9 cellular contexts compared by ENCODE assay signal in the genomic region with DNA sequence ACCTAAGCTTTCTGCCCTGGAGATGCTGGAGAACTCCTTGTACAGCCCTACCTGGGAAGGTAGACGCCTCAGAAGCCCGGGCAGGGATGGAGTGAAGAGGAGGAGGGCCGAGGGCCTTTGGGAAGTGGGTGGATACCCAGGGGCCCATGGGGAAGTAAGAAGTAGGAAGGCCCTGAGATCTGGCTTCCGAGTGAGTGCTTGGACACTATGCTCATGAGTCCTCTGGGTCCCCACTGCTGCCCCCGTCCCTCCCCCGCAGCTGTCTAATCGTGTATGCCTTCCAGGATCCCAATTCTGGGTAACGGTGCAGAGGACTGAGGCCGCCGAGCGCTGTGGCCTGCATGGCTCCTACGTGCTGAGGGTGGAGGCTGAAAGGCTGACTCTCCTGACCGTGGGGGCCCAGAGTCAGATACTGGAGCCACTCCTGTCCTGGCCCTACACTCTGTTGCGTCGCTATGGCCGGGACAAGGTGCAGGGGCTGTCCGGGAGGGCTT. TPM values are rescaled to one million over a fixed set of nuclear protein-coding genes. Genes with fewer than 3 reads are reported as not detected.
DNase-seq lines count a peak whose midpoint lies in the region; ATAC-seq and TF ChIP-seq lines count a peak whose summit lies in the region.
"Had no signal": no experiment of that assay in that cellular context is flagged by ENCODE, and none has a peak within 500 bp of the region (broad histone marks: within the 10 kb centered on the region; RNA-seq: fewer than 3 reads in every experiment).

No MANE protein-coding gene starts in this region.

- no peak for TF ChIP-seq POLR2A in upper lobe of left lung (IDR thresholded peaks at IDR 0.05)

- intact Hi-C loops in activated naive CD4-positive, alpha-beta T cell treated with anti-CD3 and anti-CD28 coated beads for 36 hours (cut with micrococcal nuclease): loop anchor here (2.0 kb wide), 2 partner anchors 49 to 279 kb away; partner anchors contain the start of genes HK2 and PCGF1
- intact Hi-C loops in mammary epithelial cell (cut with micrococcal nuclease): no loop called here

- BruUV-seq in mammary epithelial cell (replicated peaks; lab: Mats Ljungman, UMichigan): no TSS peak

- no peak overlapping the region for H3K27ac ChIP-seq in mammary epithelial cell (ENCODE audit: insufficient read depth, low read depth, low read length)
- no peak overlapping the region for H3K27ac ChIP-seq in mesodermal cell (ENCODE audit: low read depth, low read length, severe bottlenecking)
- peak overlapping the region; percentile 87 to 89 (median 88) for H3K27ac ChIP-seq in upper lobe of left lung

- dilution Hi-C loops in mammary epithelial cell (cut with HindIII; ENCODE audit: low sequenced_read_pairs): no loop called here

- DNase-seq in activated naive CD4-positive, alpha-beta T cell treated with anti-CD3 and anti-CD28 coated beads for 36 hours: no peak
- no peak for DNase-seq in activated naive CD4-positive, alpha-beta T cell (lab: John Stamatoyannopoulos, UW)
- DNase-seq in mammary epithelial cell (no peak), upper lobe of left lung (peak; percentile 61 to 79), UCSD-AML1 (lab: John Stamatoyannopoulos, UW; ENCODE audit: unreplicated experiment) (no peak)

- in situ Hi-C loops in mammary epithelial cell (cut with MboI; ENCODE audit: low sequenced_read_pairs in 2 of 2): no loop called here

- WGBS in mammary epithelial cell (ENCODE audit: low coverage, missing lambda C conversion rate): 97% methylated on average over 7 of the region's 17 CpGs
- 63 to 71% methylated on average over 15 of the region's 17 CpGs for WGBS in mesodermal cell (ENCODE audit: insufficient coverage in 2 of 2), 2 experiments
- WGBS in upper lobe of left lung, 2 donors: 52 to 69% methylated on average over 11 to 17 of the region's 17 CpGs

- H3K4me2 ChIP-seq in mammary epithelial cell (ENCODE audit: insufficient read depth, low read depth, low read length): peak overlapping the region; percentile 74

- no peaks in the 10 kb centered on the region for H3K9me3 Mint-ChIP-seq in activated naive CD4-positive, alpha-beta T cell treated with anti-CD3 and anti-CD28 coated beads for 36 hours

- H3K4me1 Mint-ChIP-seq in activated naive CD4-positive, alpha-beta T cell treated with anti-CD3 and anti-CD28 coated beads for 36 hours (ENCODE audit: low read depth): peaks cover 7% of the 10 kb centered on the region

- H3K4me1 ChIP-seq in mammary epithelial cell (ENCODE audit: insufficient read depth, low read length): peaks cover 16% of the 10 kb centered on the region
- H3K4me1 ChIP-seq in mesodermal cell (ENCODE audit: control insufficient read depth, insufficient read depth, low read length, poor library complexity, severe bottlenecking): peaks cover 10% of the 10 kb centered on the region
- peaks cover 11 to 25% (median 12%) of the 10 kb centered on the region in 4 donors for H3K4me1 ChIP-seq in upper lobe of left lung

- H3K27me3 Mint-ChIP-seq in activated naive CD4-positive, alpha-beta T cell treated with anti-CD3 and anti-CD28 coated beads for 36 hours (ENCODE audit: low read depth): peaks cover 12% of the 10 kb centered on the region

- H3K27ac Mint-ChIP-seq in activated naive CD4-positive, alpha-beta T cell treated with anti-CD3 and anti-CD28 coated beads for 36 hours: no peak overlapping the region

- no peak overlapping the region for H3K9ac ChIP-seq in mammary epithelial cell (ENCODE audit: insufficient read depth, low read length)

- ATAC-seq in upper lobe of left lung (ENCODE audit: low FRiP score in 2 of 2) (peak in 1 of 2 donors; percentile 28), HG02678 (IDR thresholded peaks at IDR 0.05; ENCODE audit: unreplicated experiment) (no peak), GM18868 (IDR thresholded peaks at IDR 0.05; ENCODE audit: unreplicated experiment) (no peak)

- H3K27me3 ChIP-seq in mammary epithelial cell (ENCODE audit: insufficient read depth, low read length): no peaks in the 10 kb centered on the region
- H3K27me3 ChIP-seq in upper lobe of left lung: no peaks in the 10 kb centered on the region

- peak overlapping the region; percentile 94 for H3K4me3 Mint-ChIP-seq in activated naive CD4-positive, alpha-beta T cell treated with anti-CD3 and anti-CD28 coated beads for 36 hours

- TF ChIP-seq CTCF in mammary epithelial cell (conservative IDR thresholded peaks at IDR 0.05 in 1 of 2, IDR thresholded peaks at IDR 0.05 in 1 of 2; ENCODE audit: extremely low read depth in 1 of 2, insufficient read depth in 1 of 2, low read depth in 1 of 2, low read length in 2 of 2) (no peak), upper lobe of left lung (IDR thresholded peaks at IDR 0.05) (no peak)

- no peak overlapping the region for H2AFZ ChIP-seq in mammary epithelial cell (ENCODE audit: low read depth, low read length)

- TF ChIP-seq EP300 in upper lobe of left lung (IDR thresholded peaks at IDR 0.05): no peak

- H3K4me3 ChIP-seq in mammary epithelial cell (replicated peaks in 1 of 3; ENCODE audit: insufficient read depth in 1 of 3, low read depth in 2 of 3, low read length in 3 of 3) (no peak overlapping the region), mesodermal cell (ENCODE audit: extremely low read depth, insufficient read depth, low read length, poor library complexity, severe bottlenecking) (peak overlapping the region; percentile 76), upper lobe of left lung (peak overlapping the region; percentile 68 to 97 (median 72))

- H3K79me2 ChIP-seq in mammary epithelial cell (ENCODE audit: insufficient read depth, low read length): no peaks in the 10 kb centered on the region

- CTCF ChIA-PET in activated naive CD4-positive, alpha-beta T cell treated with anti-CD3 and anti-CD28 coated beads for 36 hours (lab: Charles Lee): interaction anchor here (0.9 to 1.7 kb wide), 5 partner anchors 11 to 30 kb away, joined by 3 to 5 read pairs (median 3); no protein-coding TSS in a partner anchor
- CTCF ChIA-PET in mammary epithelial cell (lab: Charles Lee; ENCODE audit: low non-redundant PET): no interaction called here

- H3K9me3 ChIP-seq in mammary epithelial cell (replicated peaks; ENCODE audit: insufficient read depth, low read length) (no peaks in the 10 kb centered on the region), mesodermal cell (ENCODE audit: control insufficient read depth, low read length) (no peaks in the 10 kb centered on the region), upper lobe of left lung (no peaks in the 10 kb centered on the region)

- H3K36me3 ChIP-seq in mammary epithelial cell (ENCODE audit: insufficient read depth, low read length) (no peaks in the 10 kb centered on the region), mesodermal cell (ENCODE audit: control insufficient read depth, insufficient read depth, low read length) (peaks cover 24% of the 10 kb centered on the region), upper lobe of left lung (peaks cover 0 to 9% (median 7%) of the 10 kb centered on the region in 4 donors)

- no peaks in the 10 kb centered on the region for H4K20me1 ChIP-seq in mammary epithelial cell (ENCODE audit: insufficient read depth, low read length)

- peaks cover 4% of the 10 kb centered on the region for H3K36me3 Mint-ChIP-seq in activated naive CD4-positive, alpha-beta T cell treated with anti-CD3 and anti-CD28 coated beads for 36 hours (ENCODE audit: low read depth)

RNA-seq across cellular contexts. Expression of gene DOK1, which starts 1.1 kb away (rescaled TPM):
- total RNA-seq in activated naive CD4-positive, alpha-beta T cell treated with anti-CD3 and anti-CD28 coated beads for 36 hours: 10 to 100 TPM; 12.3 to 13.2 TPM
- total RNA-seq in mammary epithelial cell (1 to 10 TPM; 3.1 to 6.5 TPM), upper lobe of left lung (10 to 100 TPM; 13.7 to 49.2 (median 38.0) TPM)
- polyA plus RNA-seq in mammary epithelial cell: 4.9 TPM
- not detected for polyA minus RNA-seq in mammary epithelial cell
- 15.3 TPM for polyA plus RNA-seq in mesodermal cell (2013, experiment 1 of 2)
- 11.4 TPM for polyA plus RNA-seq in mesodermal cell (2013, experiment 2 of 2)

RNA-seq across cellular contexts. Expression of gene LOXL3, which starts 1.9 kb away (rescaled TPM):
- under 1 TPM; 0.35 to 0.41 TPM for total RNA-seq in activated naive CD4-positive, alpha-beta T cell treated with anti-CD3 and anti-CD28 coated beads for 36 hours
- under 1 TPM; 0.83 to 0.87 TPM for total RNA-seq in mammary epithelial cell
- 2.2 TPM for polyA plus RNA-seq in mammary epithelial cell
- 0.21 TPM for polyA minus RNA-seq in mammary epithelial cell
- polyA plus RNA-seq in mesodermal cell (2013, experiment 1 of 2): 38.3 TPM
- 28.3 TPM for polyA plus RNA-seq in mesodermal cell (2013, experiment 2 of 2)
- total RNA-seq in upper lobe of left lung: 10 to 100 TPM in 3 of 6 donors, 1 to 10 TPM in 3; 3.6 to 28.3 (median 10.3) TPM

RNA-seq across cellular contexts. Expression of gene HTRA2, which starts 25.9 kb away (rescaled TPM):
- 10 to 100 TPM; 39.0 to 39.7 TPM for total RNA-seq in activated naive CD4-positive, alpha-beta T cell treated with anti-CD3 and anti-CD28 coated beads for 36 hours
- total RNA-seq in mammary epithelial cell (10 to 100 TPM; 29.2 to 30.8 TPM), upper lobe of left lung (10 to 100 TPM; 11.8 to 36.9 (median 27.2) TPM)
- polyA plus RNA-seq in mammary epithelial cell: 50.0 TPM
- 68.7 TPM for polyA minus RNA-seq in mammary epithelial cell
- 32.1 TPM for polyA plus RNA-seq in mesodermal cell (2013, experiment 1 of 2)
- 33.4 TPM for polyA plus RNA-seq in mesodermal cell (2013, experiment 2 of 2)

RNA-seq across cellular contexts. Expression of gene AUP1, which starts 26.2 kb away (rescaled TPM):
- 10 to 100 TPM; 77.4 to 78.5 TPM for total RNA-seq in activated naive CD4-positive, alpha-beta T cell treated with anti-CD3 and anti-CD28 coated beads for 36 hours
- 100 to 1,000 TPM in 1 of 2 donors, 10 to 100 TPM in 1; 67.5 to 111 TPM for total RNA-seq in mammary epithelial cell
- 145 TPM for polyA plus RNA-seq in mammary epithelial cell
- 95.5 TPM for polyA minus RNA-seq in mammary epithelial cell
- polyA plus RNA-seq in mesodermal cell (2013, experiment 1 of 2): 122 TPM
- polyA plus RNA-seq in mesodermal cell (2013, experiment 2 of 2): 97.6 TPM
- total RNA-seq in upper lobe of left lung: 100 to 1,000 TPM in 4 of 6 donors, 10 to 100 TPM in 2; 93.4 to 337 (median 125) TPM

RNA-seq across cellular contexts. Expression of gene DQX1, which starts 29.6 kb away (rescaled TPM):
- under 1 TPM; 0.10 to 0.45 TPM for total RNA-seq in activated naive CD4-positive, alpha-beta T cell treated with anti-CD3 and anti-CD28 coated beads for 36 hours
- total RNA-seq in mammary epithelial cell: 1 to 10 TPM in 1 of 2 donors, under 1 TPM in 1; 0.83 to 5.2 TPM
- 3.4 TPM for polyA plus RNA-seq in mammary epithelial cell
- not detected for polyA minus RNA-seq in mammary epithelial cell
- 0.48 TPM for polyA plus RNA-seq in mesodermal cell (2013, experiment 1 of 2)
- polyA plus RNA-seq in mesodermal cell (2013, experiment 2 of 2): 0.40 TPM
- under 1 TPM in 3 of 6 donors, not detected in 3; 0.26 to 0.37 (median 0.33) TPM for total RNA-seq in upper lobe of left lung
- total RNA-seq: LHCN-M2 had no signal

Comparison
In these comparisons a context has a peak if more than half of its experiments do, and no peak if none do; other contexts are left out.
1. DNase-seq: peak in upper lobe of left lung (2 of 2); none in activated naive CD4-positive, alpha-beta T cell treated with anti-CD3 and anti-CD28 coated beads for 36 hours (single experiment), activated naive CD4-positive, alpha-beta T cell (0 of 4), mammary epithelial cell (single experiment) and UCSD-AML1 (single experiment).
2. H3K27ac ChIP-seq: peak in upper lobe of left lung (4 of 4); none in mammary epithelial cell (single experiment) and mesodermal cell (single experiment).
3. H3K4me3 ChIP-seq: peak in mesodermal cell (single experiment) and upper lobe of left lung (4 of 4); none in mammary epithelial cell (0 of 3).